ENCODE assay signal across 8 cellular contexts in the genomic region with DNA sequence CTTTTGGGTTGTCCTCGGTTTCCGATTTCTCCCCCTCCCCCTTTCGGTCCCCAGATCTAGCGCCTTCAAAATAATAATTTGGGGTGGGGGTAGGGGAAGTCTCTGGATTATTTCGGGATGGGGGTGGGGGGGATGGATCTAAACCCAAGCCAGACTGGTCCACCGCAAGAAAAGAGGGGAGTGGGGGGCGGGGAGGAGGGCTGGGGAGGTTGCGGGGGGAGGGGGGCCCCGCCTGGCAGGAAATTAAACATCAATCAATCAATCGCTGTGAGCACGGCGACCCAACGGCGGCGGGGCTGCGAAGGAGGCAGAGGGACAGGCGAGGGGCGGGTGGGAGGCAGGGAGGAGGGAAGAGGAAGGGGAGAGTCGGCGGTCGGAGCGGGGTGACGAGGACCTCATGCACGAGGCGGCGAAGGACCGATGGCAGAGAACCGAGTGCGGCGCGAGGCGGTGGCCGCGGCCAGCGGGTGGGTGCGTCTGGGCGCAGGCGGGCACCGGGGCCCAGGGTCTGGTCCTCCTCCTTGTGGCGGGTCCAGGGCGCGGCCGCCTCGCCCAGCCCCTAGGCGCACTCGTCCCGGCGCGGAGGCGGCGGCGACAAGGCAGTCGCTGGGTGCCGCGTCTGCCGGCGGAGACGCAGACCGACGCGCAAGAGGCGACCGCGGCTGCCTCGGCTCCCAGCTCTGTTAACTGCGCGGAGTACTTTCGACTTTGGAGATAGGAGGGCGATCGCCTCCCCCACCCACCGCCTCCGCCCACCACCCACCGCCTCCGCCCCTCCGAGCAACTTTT. TPM values are rescaled to one million over a fixed set of nuclear protein-coding genes. Genes with fewer than 3 reads are reported as not detected.
DNase-seq lines count a peak whose midpoint lies in the region; ATAC-seq and TF ChIP-seq lines count a peak whose summit lies in the region.

No MANE protein-coding gene starts in this region.

- H3K9me3 Mint-ChIP-seq in activated T-helper 17 cell treated with anti-CD3 and anti-CD28 coated beads, Interleukin-2, amount 50 U/mL, for 72 hours, result no peaks in the 10 kb centered on the region

- H3K27me3 Mint-ChIP-seq in activated T-helper 17 cell treated with anti-CD3 and anti-CD28 coated beads, Interleukin-2, amount 50 U/mL, for 72 hours, result peaks cover 35% of the 10 kb centered on the region

- TF ChIP-seq CTCF in heart left ventricle (IDR thresholded peaks at IDR 0.05), result no peak

- peaks cover 19% of the 10 kb centered on the region for H3F3A ChIP-seq in GM23248 (ENCODE audit: insufficient read depth)

- no peaks in the 10 kb centered on the region for H4K20me1 ChIP-seq in GM23248 (ENCODE audit: insufficient read depth)

- ATAC-seq in activated T-helper 17 cell treated with anti-CD3 and anti-CD28 coated beads, Interleukin-2, amount 50 U/mL, for 72 hours (replicated peaks), result peak; percentile 38
- ATAC-seq in heart left ventricle (peak in 2 of 4 donors; percentile 7), GM18519 (IDR thresholded peaks at IDR 0.05; ENCODE audit: low FRiP score, unreplicated experiment) (no peak), GM21825 (IDR thresholded peaks at IDR 0.05; ENCODE audit: unreplicated experiment) (no peak)

- H3K9me2 ChIP-seq in GM23248 (ENCODE audit: insufficient read depth), result no peaks in the 10 kb centered on the region

- H3K4me1 Mint-ChIP-seq in activated T-helper 17 cell treated with anti-CD3 and anti-CD28 coated beads, Interleukin-2, amount 50 U/mL, for 72 hours, result peaks cover 5% of the 10 kb centered on the region

- intact Hi-C loops in heart left ventricle (cut with DNase I), result no loop called here

- H3K4me3 Mint-ChIP-seq in activated T-helper 17 cell treated with anti-CD3 and anti-CD28 coated beads, Interleukin-2, amount 50 U/mL, for 72 hours, result peak overlapping the region; percentile 70

- H3K27ac ChIP-seq in GM23248, result peak overlapping the region; percentile 80
- peak overlapping the region in 4 of 12 donors; percentile 14 to 76 (median 58) for H3K27ac ChIP-seq in heart left ventricle

- in situ Hi-C loops in GM23248 (cut with MboI), result no loop called here

- H3K36me3 Mint-ChIP-seq in activated T-helper 17 cell treated with anti-CD3 and anti-CD28 coated beads, Interleukin-2, amount 50 U/mL, for 72 hours (ENCODE audit: low read depth), result peaks cover 9% of the 10 kb centered on the region

- no peak for TF ChIP-seq POLR2A in heart left ventricle (IDR thresholded peaks at IDR 0.05)

- peak overlapping the region; percentile 89 for H3K4me3 ChIP-seq in GM23248
- H3K4me3 ChIP-seq in heart left ventricle, result peak overlapping the region; percentile 60 to 97 (median 86)

- peaks cover 59% of the 10 kb centered on the region for H3K79me2 ChIP-seq in GM23248 (ENCODE audit: insufficient read depth)

- H3K4me2 ChIP-seq in GM23248 (ENCODE audit: unreplicated experiment), result peak overlapping the region; percentile 91

- peak overlapping the region; percentile 87 for H3K9ac ChIP-seq in GM23248

- peaks cover 30% of the 10 kb centered on the region for H3K4me1 ChIP-seq in GM23248 (ENCODE audit: insufficient read depth)
- H3K4me1 ChIP-seq in heart left ventricle, result peaks cover 6 to 61% (median 31%) of the 10 kb centered on the region in 12 donors

- H3K9me3 ChIP-seq in GM23248 (ENCODE audit: low read depth) (no peaks in the 10 kb centered on the region), heart left ventricle (no peaks in the 10 kb centered on the region)

- H2AFZ ChIP-seq in GM23248, result peak overlapping the region; percentile 91

- H3K27me3 ChIP-seq in GM23248 (replicated peaks; ENCODE audit: insufficient read depth), result no peaks in the 10 kb centered on the region
- peaks cover 62 to 84% (median 77%) of the 10 kb centered on the region in 9 donors for H3K27me3 ChIP-seq in heart left ventricle

- H3K36me3 ChIP-seq in GM23248 (ENCODE audit: low read depth), result 0 out of 2 replicates have a peak, but pooled peaks cover 6% of the 10 kb centered on the region
- no peaks in the 10 kb centered on the region for H3K36me3 ChIP-seq in heart left ventricle

- H3K27ac Mint-ChIP-seq in activated T-helper 17 cell treated with anti-CD3 and anti-CD28 coated beads, Interleukin-2, amount 50 U/mL, for 72 hours, result no peak overlapping the region

- DNase-seq in EL, result peak; percentile 59
- DNase-seq in GM23248, result peak; percentile 74
- peak; percentile 35 for DNase-seq in NCI-H1436 treated with DMSO at 0.1 percent for 48 hours (lab: John Stamatoyannopoulos, UW)
- DNase-seq in heart left ventricle, result peak in 1 of 5 donors; percentile 23
- DNase-seq in retina, result peak; percentile 66

- 0 to 1% methylated on average over 38 to 58 of the region's 75 CpGs for WGBS in GM23248 (ENCODE audit: low coverage in 1 of 2, low lambda C conversion rate in 2 of 2, missing lambda C conversion rate in 2 of 2), 2 experiments
- 1 to 2% (median 1%) methylated on average over 39 to 75 of the region's 75 CpGs for WGBS in heart left ventricle, 4 donors

RNA-seq across cellular contexts. Expression of a gene that starts 0.5 kb away (rescaled TPM):
- total RNA-seq in GM23248 (2014; rRNA removed; shearing (Covaris generic)), result 6.3 and 9.9 TPM in 2 replicates
- polyA plus RNA-seq in GM23248 (2016; fragmentation: Nextera tagmentation; extraction: Ambion mirVana) (2.1 and 3.0 TPM in 2 replicates), heart left ventricle (under 1 TPM; 0.38 to 0.54 TPM)
- under 1 TPM in 1 of 2 donors, not detected in 1; 0.15 TPM for total RNA-seq in activated T-helper 17 cell treated with anti-CD3 and anti-CD28 coated beads, Interleukin-2, amount 50 U/mL, for 72 hours
- total RNA-seq in heart left ventricle, result 1 to 10 TPM in 6 of 9 donors, under 1 TPM in 3; 0.52 to 3.3 (median 1.3) TPM
